Comparison of ENCODE assay signal across 1 cellular context in the genomic region with DNA sequence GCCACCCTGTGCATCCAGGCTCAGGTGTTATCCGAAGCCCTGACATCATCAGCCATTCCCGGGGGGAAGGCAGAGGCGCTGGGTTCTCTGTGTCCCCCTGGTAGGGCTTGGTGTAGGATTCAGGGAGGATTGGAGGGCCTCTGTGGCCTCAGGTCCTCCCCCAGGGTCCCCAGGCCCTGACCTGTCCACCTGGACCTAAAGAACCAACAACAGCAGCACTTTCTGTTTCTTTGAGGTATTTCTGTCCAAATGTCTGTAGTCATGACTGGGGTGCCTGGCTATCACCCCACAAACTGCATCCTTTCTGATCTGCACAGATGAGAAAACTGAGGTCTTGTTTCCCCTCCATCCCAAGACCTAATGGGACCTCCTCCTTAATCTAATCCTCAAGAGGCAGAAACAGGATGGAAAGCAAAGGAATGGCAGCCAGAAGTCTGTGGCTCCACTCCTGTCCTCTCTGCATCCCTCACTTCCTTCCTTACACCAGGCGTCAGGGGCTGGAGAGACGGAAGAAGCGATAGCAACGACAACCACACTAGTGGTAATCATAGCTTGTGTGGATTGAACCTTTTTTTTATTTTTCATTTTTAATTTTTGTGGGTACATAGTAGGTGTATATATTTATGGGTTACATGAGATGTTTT.
TF ChIP-seq lines count a peak whose summit lies in the region.

No MANE protein-coding gene starts in this region.

TF ChIP-seq in GM12878, 131 proteins besides CTCF, POLR2A, EP300 and RAD21 (continued from another document):
- no peak for TF ChIP-seq BCLAF1 (IDR thresholded peaks at IDR 0.05)
- no peak for TF ChIP-seq ESRRA (IDR thresholded peaks at IDR 0.05; ENCODE audit: low read length)
- no peak for TF ChIP-seq SIN3A (IDR thresholded peaks at IDR 0.05; ENCODE audit: low read depth, low read length)
- no peak for TF ChIP-seq ETV6 (conservative IDR thresholded peaks at IDR 0.05 in 1 of 2, IDR thresholded peaks at IDR 0.05 in 1 of 2; ENCODE audit: borderline replicate concordance in 1 of 2, low read depth in 1 of 2)
- TF ChIP-seq GATAD2B (conservative IDR thresholded peaks at IDR 0.05; ENCODE audit: low read depth) = no peak; the same call in none of the 2 replicates
- TF ChIP-seq RAD51 (IDR thresholded peaks at IDR 0.05) = no peak
- no peak for TF ChIP-seq SUPT20H (IDR thresholded peaks at IDR 0.05; ENCODE audit: borderline replicate concordance, control insufficient read depth, low read depth, low read length)
- TF ChIP-seq ZBTB33 (IDR thresholded peaks at IDR 0.05) = no peak
- no peak for TF ChIP-seq KAT2A (conservative IDR thresholded peaks at IDR 0.05; ENCODE audit: control insufficient read depth, low read depth, low read length)
- TF ChIP-seq HDGF (IDR thresholded peaks at IDR 0.05) = no peak
- no peak for TF ChIP-seq SREBF2 (IDR thresholded peaks at IDR 0.05; ENCODE audit: low read length)
- no peak for TF ChIP-seq NRF1 (conservative IDR thresholded peaks at IDR 0.05; ENCODE audit: low read depth, low read length)
- no peak for TF ChIP-seq FOS (IDR thresholded peaks at IDR 0.05; ENCODE audit: borderline replicate concordance, extremely low read depth, insufficient read length)
- no peak for TF ChIP-seq NR2C1 (IDR thresholded peaks at IDR 0.05)
